8 cellular contexts compared by ENCODE assay signal in genomic region chr4:148443550-148444295, GRCh38. TPM values are rescaled to one million over a fixed set of nuclear protein-coding genes. Genes with fewer than 3 reads are reported as not detected.
A peak's percentile ranks its signal among the peaks of the same experiment; 100 is the strongest.
DNase-seq lines count a peak whose midpoint lies in the region; ATAC-seq and TF ChIP-seq lines count a peak whose summit lies in the region.

No MANE protein-coding gene starts in this region.

- CTCF ChIA-PET in mammary epithelial cell (lab: Charles Lee; ENCODE audit: low non-redundant PET) = no interaction called here

- H3K4me1 ChIP-seq in mammary epithelial cell (ENCODE audit: insufficient read depth, low read length) = peaks cover 26% of the 10 kb centered on the region
- peaks cover 3 to 42% (median 27%) of the 10 kb centered on the region in 4 donors for H3K4me1 ChIP-seq in liver (ENCODE audit: control insufficient read depth in 4 of 4, insufficient read depth in 4 of 4, low read length in 3 of 4)

- no peak overlapping the region for H3K9ac ChIP-seq in mammary epithelial cell (ENCODE audit: insufficient read depth, low read length)
- peak overlapping the region; percentile 82 to 97 for H3K9ac ChIP-seq in liver (ENCODE audit: low read depth in 1 of 2, low read length in 2 of 2)

- no peaks in the 10 kb centered on the region for H4K20me1 ChIP-seq in mammary epithelial cell (ENCODE audit: insufficient read depth, low read length)

- H3K27ac ChIP-seq in mammary epithelial cell (ENCODE audit: insufficient read depth, low read depth, low read length) = no peak overlapping the region
- peak overlapping the region; percentile 83 to 87 for H3K27ac ChIP-seq in liver (ENCODE audit: low read depth in 1 of 2, low read length in 2 of 2)

- H3K9me3 ChIP-seq in mammary epithelial cell (replicated peaks; ENCODE audit: insufficient read depth, low read length) (no peaks in the 10 kb centered on the region), liver (ENCODE audit: control insufficient read depth in 4 of 4, low read length in 3 of 4) (no peaks in the 10 kb centered on the region)

- DNase-seq in Daoy (ENCODE audit: low read depth) = peak; percentile 12
- DNase-seq in T-helper 22 cell (ENCODE audit: low read depth) = peak; percentile 8
- DNase-seq in mammary epithelial cell = no peak
- peak in 2 of 3 experiments; percentile 2 to 28 for DNase-seq in stimulated activated CD4-positive, alpha-beta T cell treated with anti-CD3 and anti-CD28 coated beads, TNF-alpha, amount 100 ng/mL, for 24 hours (ENCODE audit: low read depth in 3 of 3)
- DNase-seq in GM19240 (ENCODE audit: insufficient read length, low spot score) = no peak

- no peak for TF ChIP-seq RAD21 in liver (IDR thresholded peaks at IDR 0.05)

- H3K79me2 ChIP-seq in mammary epithelial cell (ENCODE audit: insufficient read depth, low read length) = no peaks in the 10 kb centered on the region

- H3K27me3 ChIP-seq in mammary epithelial cell (ENCODE audit: insufficient read depth, low read length) = peaks cover 40% of the 10 kb centered on the region
- H3K27me3 ChIP-seq in liver (ENCODE audit: control insufficient read depth in 4 of 4, insufficient read depth in 4 of 4, low read length in 3 of 4) = no peaks in the 10 kb centered on the region

- H3K36me3 ChIP-seq in mammary epithelial cell (ENCODE audit: insufficient read depth, low read length) (no peaks in the 10 kb centered on the region), liver (ENCODE audit: control insufficient read depth in 4 of 4, insufficient read depth in 3 of 4, low read depth in 1 of 4, low read length in 3 of 4) (no peaks in the 10 kb centered on the region)

- ATAC-seq in GM19395 (IDR thresholded peaks at IDR 0.05; ENCODE audit: unreplicated experiment) (no peak), GM18502 (IDR thresholded peaks at IDR 0.05; ENCODE audit: poor library complexity, unreplicated experiment) (no peak)

- H3K4me2 ChIP-seq in mammary epithelial cell (ENCODE audit: insufficient read depth, low read depth, low read length) = peak overlapping the region; percentile 100

- peak overlapping the region; percentile 73 for H2AFZ ChIP-seq in mammary epithelial cell (ENCODE audit: low read depth, low read length)

- WGBS in mammary epithelial cell (ENCODE audit: low coverage, missing lambda C conversion rate) = 5% methylated on average over 32 of the region's 61 CpGs
- under 1% methylated on average over 61 of the region's 61 CpGs for whole genome bisulfite sequencing in liver

- dilution Hi-C loops in mammary epithelial cell (cut with HindIII; ENCODE audit: low sequenced_read_pairs) = no loop called here

- intact Hi-C loops in mammary epithelial cell (cut with micrococcal nuclease) = loop anchor here (5.0 kb wide), 3 partner anchors 69 to 589 kb away; no protein-coding TSS in a partner anchor

- H3K4me3 ChIP-seq in mammary epithelial cell (replicated peaks in 1 of 3; ENCODE audit: insufficient read depth in 1 of 3, low read depth in 2 of 3, low read length in 3 of 3) = peak overlapping the region; percentile 48 to 52 (median 49)
- peak overlapping the region; percentile 96 to 98 (median 98) for H3K4me3 ChIP-seq in liver (ENCODE audit: low read depth in 1 of 3, low read length in 3 of 3)

- in situ Hi-C loops in mammary epithelial cell (cut with MboI; ENCODE audit: low sequenced_read_pairs in 2 of 2) = no loop called here

- TF ChIP-seq CTCF in mammary epithelial cell (conservative IDR thresholded peaks at IDR 0.05 in 1 of 2, IDR thresholded peaks at IDR 0.05 in 1 of 2; ENCODE audit: extremely low read depth in 1 of 2, insufficient read depth in 1 of 2, low read depth in 1 of 2, low read length in 2 of 2) = no peak
- no peak for TF ChIP-seq CTCF in liver (IDR thresholded peaks at IDR 0.05; ENCODE audit: low read depth, low read length, missing input control)

- BruUV-seq in mammary epithelial cell (replicated peaks; lab: Mats Ljungman, UMichigan) = no TSS peak

TF ChIP-seq in liver, 16 proteins besides CTCF, POLR2A, EP300 and RAD21:
- TF ChIP-seq, protein P1, sequence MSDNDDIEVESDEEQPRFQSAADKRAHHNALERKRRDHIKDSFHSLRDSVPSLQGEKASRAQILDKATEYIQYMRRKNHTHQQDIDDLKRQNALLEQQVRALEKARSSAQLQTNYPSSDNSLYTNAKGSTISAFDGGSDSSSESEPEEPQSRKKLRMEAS (IDR thresholded peaks at IDR 0.05) = no peak
- no peak for TF ChIP-seq SP1 (IDR thresholded peaks at IDR 0.05)
- TF ChIP-seq NR2F2 (IDR thresholded peaks at IDR 0.05) = no peak
- TF ChIP-seq HNF4G (IDR thresholded peaks at IDR 0.05) = no peak
- TF ChIP-seq GABPA (IDR thresholded peaks at IDR 0.05 in 1 of 2, conservative IDR thresholded peaks at IDR 0.05 in 1 of 2) = no peak
- TF ChIP-seq YY1 (IDR thresholded peaks at IDR 0.05) = no peak
- no peak for TF ChIP-seq REST (IDR thresholded peaks at IDR 0.05)
- TF ChIP-seq FOXA2 (IDR thresholded peaks at IDR 0.05) = no peak
- no peak for TF ChIP-seq JUND (IDR thresholded peaks at IDR 0.05)
- TF ChIP-seq TAF1 (conservative IDR thresholded peaks at IDR 0.05) = no peak
- no peak for TF ChIP-seq RXRA (IDR thresholded peaks at IDR 0.05)
- TF ChIP-seq, protein P2, sequence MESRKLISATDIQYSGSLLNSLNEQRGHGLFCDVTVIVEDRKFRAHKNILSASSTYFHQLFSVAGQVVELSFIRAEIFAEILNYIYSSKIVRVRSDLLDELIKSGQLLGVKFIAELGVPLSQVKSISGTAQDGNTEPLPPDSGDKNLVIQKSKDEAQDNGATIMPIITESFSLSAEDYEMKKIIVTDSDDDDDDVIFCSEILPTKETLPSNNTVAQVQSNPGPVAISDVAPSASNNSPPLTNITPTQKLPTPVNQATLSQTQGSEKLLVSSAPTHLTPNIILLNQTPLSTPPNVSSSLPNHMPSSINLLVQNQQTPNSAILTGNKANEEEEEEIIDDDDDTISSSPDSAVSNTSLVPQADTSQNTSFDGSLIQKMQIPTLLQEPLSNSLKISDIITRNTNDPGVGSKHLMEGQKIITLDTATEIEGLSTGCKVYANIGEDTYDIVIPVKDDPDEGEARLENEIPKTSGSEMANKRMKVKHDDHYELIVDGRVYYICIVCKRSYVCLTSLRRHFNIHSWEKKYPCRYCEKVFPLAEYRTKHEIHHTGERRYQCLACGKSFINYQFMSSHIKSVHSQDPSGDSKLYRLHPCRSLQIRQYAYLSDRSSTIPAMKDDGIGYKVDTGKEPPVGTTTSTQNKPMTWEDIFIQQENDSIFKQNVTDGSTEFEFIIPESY (IDR thresholded peaks at IDR 0.05) = no peak
- TF ChIP-seq ATF3 (IDR thresholded peaks at IDR 0.05) = no peak
- TF ChIP-seq HNF4A (conservative IDR thresholded peaks at IDR 0.05) = no peak
- TF ChIP-seq EGR1 (IDR thresholded peaks at IDR 0.05; ENCODE audit: low read depth in 2 of 2) = no peak
- TF ChIP-seq FOXA1 (IDR thresholded peaks at IDR 0.05) = no peak

RNA-seq across cellular contexts. Expression of gene NR3C2, which starts 1.5 kb away (rescaled TPM):
- 0.34 TPM in 1 of 2 replicates, not detected in the other for total RNA-seq in Daoy (2014; rRNA removed; shearing (Covaris generic))
- 1 to 10 TPM in 1 of 2 donors, under 1 TPM in 1; 0.40 to 1.2 TPM for total RNA-seq in mammary epithelial cell
- 0.03 TPM for polyA plus RNA-seq in mammary epithelial cell
- polyA minus RNA-seq in mammary epithelial cell = not detected
- 10 to 100 TPM in 1 of 2 donors, 1 to 10 TPM in 1; 2.1 to 11.5 TPM for total RNA-seq in liver
- polyA plus RNA-seq in liver = 1 to 10 TPM; 2.0 to 4.3 TPM

Comparison
In these comparisons a context has a peak if more than half of its experiments do, and no peak if none do; other contexts are left out.
1. DNase-seq: peak in Daoy (single experiment), T-helper 22 cell (single experiment) and stimulated activated CD4-positive, alpha-beta T cell treated with anti-CD3 and anti-CD28 coated beads, TNF-alpha, amount 100 ng/mL, for 24 hours (2 of 3); none in mammary epithelial cell (single experiment) and GM19240 (single experiment).